Comparison of ENCODE assay signal across 8 cellular contexts in the genomic region with DNA sequence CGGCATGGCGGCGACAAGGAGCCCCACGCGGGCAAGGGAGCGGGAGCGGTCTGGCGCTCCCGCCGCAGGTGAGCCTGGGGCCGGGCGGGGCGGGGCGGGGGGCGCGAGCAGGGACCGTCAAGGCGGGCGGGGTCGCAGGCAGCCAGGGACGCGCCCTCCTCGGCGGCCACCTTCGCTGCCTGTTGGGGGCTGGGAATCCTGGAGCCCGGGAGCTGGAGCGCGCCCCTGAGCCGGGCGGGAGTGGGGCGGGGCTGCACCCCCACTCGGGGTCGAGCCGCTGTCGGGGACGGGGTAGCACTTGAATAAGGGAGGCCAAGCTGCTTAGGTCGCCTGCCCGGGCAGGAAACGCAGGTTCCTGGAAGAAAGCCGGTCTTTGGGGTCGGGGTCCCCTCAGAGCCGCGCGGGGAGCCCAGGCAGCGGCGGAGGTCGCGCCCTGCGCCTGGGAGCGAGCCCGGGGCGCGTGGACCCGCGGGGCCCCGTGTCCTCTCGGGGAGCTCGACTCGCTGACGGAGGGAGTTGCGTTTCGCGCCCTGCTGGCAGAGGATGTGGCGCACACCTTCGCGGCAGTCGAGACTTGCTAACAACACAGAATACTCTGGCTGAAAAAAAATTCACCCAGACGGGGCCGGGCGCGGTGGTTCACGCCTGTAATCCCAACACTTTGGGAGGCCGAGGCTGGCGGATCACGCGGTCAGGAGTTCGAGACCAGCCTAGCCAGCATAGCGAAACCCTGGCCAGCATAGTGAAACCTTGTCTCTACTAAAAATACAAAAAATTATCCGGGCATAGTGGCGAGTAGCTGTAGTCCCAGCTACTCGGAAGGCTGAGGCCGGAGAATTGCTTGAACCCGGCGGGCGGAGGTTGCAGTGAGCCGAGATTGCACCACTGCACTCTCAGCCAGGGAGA. TPM values are rescaled to one million over a fixed set of nuclear protein-coding genes. Genes with fewer than 3 reads are reported as not detected.
A peak's percentile ranks its signal among the peaks of the same experiment; 100 is the strongest.
DNase-seq lines count a peak whose midpoint lies in the region; ATAC-seq and TF ChIP-seq lines count a peak whose summit lies in the region.

No MANE protein-coding gene starts in this region.

- no peak overlapping the region for H3K14ac ChIP-seq in mesenchymal stem cell (ENCODE audit: low read length in 2 of 2)

- peak overlapping the region in 1 of 2 experiments; percentile 37 for H3K18ac ChIP-seq in mesenchymal stem cell (ENCODE audit: low read depth in 1 of 2, low read length in 2 of 2)

- H4K91ac ChIP-seq in mesenchymal stem cell (ENCODE audit: low read length) = peak overlapping the region; percentile 71

- H3K9me3 ChIP-seq in mesenchymal stem cell (ENCODE audit: control insufficient read depth, low read length) = no peaks in the 10 kb centered on the region

- no peak overlapping the region for H2BK5ac ChIP-seq in mesenchymal stem cell (ENCODE audit: low read depth, low read length, poor library complexity, severe bottlenecking)

- H3K79me1 ChIP-seq in mesenchymal stem cell (replicated peaks; ENCODE audit: low read length, poor library complexity, severe bottlenecking) = no peaks in the 10 kb centered on the region

- peak overlapping the region; percentile 54 for H2BK120ac ChIP-seq in mesenchymal stem cell (ENCODE audit: low read depth, low read length)

- H3K27ac ChIP-seq in mesenchymal stem cell (ENCODE audit: low read length, poor library complexity, severe bottlenecking) = no peak overlapping the region

- no peak overlapping the region for H2AK5ac ChIP-seq in mesenchymal stem cell (ENCODE audit: low read length, severe bottlenecking)

- peaks cover 42 to 70% of the 10 kb centered on the region in 2 experiments for H3K27me3 ChIP-seq in mesenchymal stem cell (ENCODE audit: control insufficient read depth in 1 of 2, insufficient read depth in 1 of 2, low read length in 2 of 2)

- DNase-seq in NCI-H146 (lab: John Stamatoyannopoulos, UW) = peak; percentile 89
- peak; percentile 82 for DNase-seq in activated CD4-positive, CD25-positive, alpha-beta regulatory T cell treated with anti-CD3 and anti-CD28 coated beads, Interleukin-2, amount 50 U/mL, for 72 hours
- peak; percentile 31 for DNase-seq in choroid plexus epithelial cell (ENCODE audit: low read depth)
- DNase-seq in mesenchymal stem cell = peak; percentile 53
- peak; percentile 62 to 76 for DNase-seq in stimulated activated CD8-positive, alpha-beta memory T cell treated with anti-CD3 and anti-CD28 coated beads, Interleukin-2, amount 100 ng/mL, for 1 hour (ENCODE audit: low read depth in 2 of 2)
- DNase-seq in OCI-M1 (lab: John Stamatoyannopoulos, UW) = no peak

- H2BK12ac ChIP-seq in mesenchymal stem cell (ENCODE audit: low read length in 2 of 2) = no peak overlapping the region

- H3K9ac ChIP-seq in mesenchymal stem cell (ENCODE audit: low read length) = peak overlapping the region; percentile 37

- H3K36me3 ChIP-seq in mesenchymal stem cell (ENCODE audit: control insufficient read depth in 1 of 2, insufficient read depth in 2 of 2, low read depth in 1 of 2, low read length in 2 of 2) = no peaks in the 10 kb centered on the region

- WGBS in mesenchymal stem cell = 6% methylated on average over 80 of the region's 86 CpGs

- TF ChIP-seq CTCF in choroid plexus epithelial cell (conservative IDR thresholded peaks at IDR 0.05; ENCODE audit: low read depth, low read length) = peak; percentile 31

- ATAC-seq in GM18498 (IDR thresholded peaks at IDR 0.05; ENCODE audit: unreplicated experiment) (peak; percentile 80), HG02678 (IDR thresholded peaks at IDR 0.05; ENCODE audit: unreplicated experiment) (peak; percentile 68)

- H3K23ac ChIP-seq in mesenchymal stem cell (ENCODE audit: low read length in 2 of 2) = no peak overlapping the region

- peaks cover 8% of the 10 kb centered on the region for H3K4me1 ChIP-seq in mesenchymal stem cell (ENCODE audit: control insufficient read depth, insufficient read depth, low read depth, low read length)

- H3K4me3 ChIP-seq in choroid plexus epithelial cell (ENCODE audit: low read depth, low read length) = peak overlapping the region; percentile 60
- H3K4me3 ChIP-seq in mesenchymal stem cell (ENCODE audit: insufficient read depth in 1 of 2, low read depth in 1 of 2, low read length in 2 of 2) = peak overlapping the region; percentile 69 to 77

- H3K4ac ChIP-seq in mesenchymal stem cell (ENCODE audit: low read depth in 1 of 2, low read length in 2 of 2) = no peak overlapping the region

- H2AFZ ChIP-seq in mesenchymal stem cell (ENCODE audit: low read depth, low read length) = no peak overlapping the region

- H3K4me2 ChIP-seq in mesenchymal stem cell (ENCODE audit: low read length, poor library complexity, severe bottlenecking) = peak overlapping the region; percentile 93

- no peak overlapping the region for H4K8ac ChIP-seq in mesenchymal stem cell (ENCODE audit: low read length)

- no peak overlapping the region for H2BK15ac ChIP-seq in mesenchymal stem cell (ENCODE audit: low read depth, poor library complexity, severe bottlenecking)

RNA-seq across cellular contexts. Expression of a gene that starts 0.6 kb away (rescaled TPM):
- polyA plus RNA-seq in mesenchymal stem cell (2013, experiment 1 of 2) = 21.3 TPM
- polyA plus RNA-seq in mesenchymal stem cell (2013, experiment 2 of 2) = 24.8 TPM
